ENCODE assay signal across 1 cellular context in the genomic region with DNA sequence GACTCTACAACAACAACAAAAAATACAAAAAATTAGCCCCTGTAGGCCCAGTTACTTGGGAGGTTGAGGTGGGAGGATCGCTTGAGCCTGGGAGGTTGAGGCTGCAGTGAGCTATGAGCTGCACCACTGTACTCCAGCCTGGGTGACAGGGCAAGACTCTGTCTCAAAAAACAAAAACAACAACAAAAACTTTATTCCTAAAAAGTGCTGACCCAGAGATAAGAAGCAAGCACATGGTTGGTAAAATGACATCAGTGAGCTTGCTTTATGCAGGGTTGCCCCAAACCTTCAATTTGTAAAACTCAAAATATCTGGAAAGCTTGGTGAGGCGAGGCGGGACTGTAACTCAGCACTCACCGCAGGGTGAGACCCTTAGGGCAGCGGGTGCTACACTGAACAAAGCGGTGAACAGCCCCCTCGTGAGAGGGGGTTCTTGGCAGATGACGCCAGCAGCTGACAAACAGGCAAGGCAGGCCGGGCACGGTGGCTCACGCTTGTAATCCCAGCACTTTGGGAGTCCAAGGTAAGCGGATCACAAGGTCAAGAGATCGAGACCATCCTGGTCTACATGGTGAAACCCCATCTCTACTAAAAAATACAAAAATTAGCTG.
TF ChIP-seq lines count a peak whose summit lies in the region.

No MANE protein-coding gene starts in this region.

TF ChIP-seq in GM23338, 12 proteins besides CTCF, POLR2A, EP300 and RAD21:
- TF ChIP-seq REST (IDR thresholded peaks at IDR 0.05; ENCODE audit: unreplicated experiment) (no peak), JUNB (IDR thresholded peaks at IDR 0.05; ENCODE audit: unreplicated experiment) (no peak), ZNF114 (CRISPR knock-in tag; IDR thresholded peaks at IDR 0.05) (no peak), EZH2phosphoT487 (IDR thresholded peaks at IDR 0.05; ENCODE audit: unreplicated experiment) (no peak), ZNF331 (CRISPR knock-in tag; IDR thresholded peaks at IDR 0.05; ENCODE audit: low read depth) (no peak), ETS1 (IDR thresholded peaks at IDR 0.05) (no peak), STAT1 (IDR thresholded peaks at IDR 0.05; ENCODE audit: unreplicated experiment) (no peak), EZH2 (IDR thresholded peaks at IDR 0.05; ENCODE audit: low read depth, unreplicated experiment) (no peak), NANOG (IDR thresholded peaks at IDR 0.05; ENCODE audit: borderline replicate concordance) (no peak), POLR2AphosphoS5 (IDR thresholded peaks at IDR 0.05; ENCODE audit: low read depth) (no peak), CREB1 (CRISPR knock-in tag; IDR thresholded peaks at IDR 0.05; ENCODE audit: low read depth) (no peak)
- TF ChIP-seq, protein P1, sequence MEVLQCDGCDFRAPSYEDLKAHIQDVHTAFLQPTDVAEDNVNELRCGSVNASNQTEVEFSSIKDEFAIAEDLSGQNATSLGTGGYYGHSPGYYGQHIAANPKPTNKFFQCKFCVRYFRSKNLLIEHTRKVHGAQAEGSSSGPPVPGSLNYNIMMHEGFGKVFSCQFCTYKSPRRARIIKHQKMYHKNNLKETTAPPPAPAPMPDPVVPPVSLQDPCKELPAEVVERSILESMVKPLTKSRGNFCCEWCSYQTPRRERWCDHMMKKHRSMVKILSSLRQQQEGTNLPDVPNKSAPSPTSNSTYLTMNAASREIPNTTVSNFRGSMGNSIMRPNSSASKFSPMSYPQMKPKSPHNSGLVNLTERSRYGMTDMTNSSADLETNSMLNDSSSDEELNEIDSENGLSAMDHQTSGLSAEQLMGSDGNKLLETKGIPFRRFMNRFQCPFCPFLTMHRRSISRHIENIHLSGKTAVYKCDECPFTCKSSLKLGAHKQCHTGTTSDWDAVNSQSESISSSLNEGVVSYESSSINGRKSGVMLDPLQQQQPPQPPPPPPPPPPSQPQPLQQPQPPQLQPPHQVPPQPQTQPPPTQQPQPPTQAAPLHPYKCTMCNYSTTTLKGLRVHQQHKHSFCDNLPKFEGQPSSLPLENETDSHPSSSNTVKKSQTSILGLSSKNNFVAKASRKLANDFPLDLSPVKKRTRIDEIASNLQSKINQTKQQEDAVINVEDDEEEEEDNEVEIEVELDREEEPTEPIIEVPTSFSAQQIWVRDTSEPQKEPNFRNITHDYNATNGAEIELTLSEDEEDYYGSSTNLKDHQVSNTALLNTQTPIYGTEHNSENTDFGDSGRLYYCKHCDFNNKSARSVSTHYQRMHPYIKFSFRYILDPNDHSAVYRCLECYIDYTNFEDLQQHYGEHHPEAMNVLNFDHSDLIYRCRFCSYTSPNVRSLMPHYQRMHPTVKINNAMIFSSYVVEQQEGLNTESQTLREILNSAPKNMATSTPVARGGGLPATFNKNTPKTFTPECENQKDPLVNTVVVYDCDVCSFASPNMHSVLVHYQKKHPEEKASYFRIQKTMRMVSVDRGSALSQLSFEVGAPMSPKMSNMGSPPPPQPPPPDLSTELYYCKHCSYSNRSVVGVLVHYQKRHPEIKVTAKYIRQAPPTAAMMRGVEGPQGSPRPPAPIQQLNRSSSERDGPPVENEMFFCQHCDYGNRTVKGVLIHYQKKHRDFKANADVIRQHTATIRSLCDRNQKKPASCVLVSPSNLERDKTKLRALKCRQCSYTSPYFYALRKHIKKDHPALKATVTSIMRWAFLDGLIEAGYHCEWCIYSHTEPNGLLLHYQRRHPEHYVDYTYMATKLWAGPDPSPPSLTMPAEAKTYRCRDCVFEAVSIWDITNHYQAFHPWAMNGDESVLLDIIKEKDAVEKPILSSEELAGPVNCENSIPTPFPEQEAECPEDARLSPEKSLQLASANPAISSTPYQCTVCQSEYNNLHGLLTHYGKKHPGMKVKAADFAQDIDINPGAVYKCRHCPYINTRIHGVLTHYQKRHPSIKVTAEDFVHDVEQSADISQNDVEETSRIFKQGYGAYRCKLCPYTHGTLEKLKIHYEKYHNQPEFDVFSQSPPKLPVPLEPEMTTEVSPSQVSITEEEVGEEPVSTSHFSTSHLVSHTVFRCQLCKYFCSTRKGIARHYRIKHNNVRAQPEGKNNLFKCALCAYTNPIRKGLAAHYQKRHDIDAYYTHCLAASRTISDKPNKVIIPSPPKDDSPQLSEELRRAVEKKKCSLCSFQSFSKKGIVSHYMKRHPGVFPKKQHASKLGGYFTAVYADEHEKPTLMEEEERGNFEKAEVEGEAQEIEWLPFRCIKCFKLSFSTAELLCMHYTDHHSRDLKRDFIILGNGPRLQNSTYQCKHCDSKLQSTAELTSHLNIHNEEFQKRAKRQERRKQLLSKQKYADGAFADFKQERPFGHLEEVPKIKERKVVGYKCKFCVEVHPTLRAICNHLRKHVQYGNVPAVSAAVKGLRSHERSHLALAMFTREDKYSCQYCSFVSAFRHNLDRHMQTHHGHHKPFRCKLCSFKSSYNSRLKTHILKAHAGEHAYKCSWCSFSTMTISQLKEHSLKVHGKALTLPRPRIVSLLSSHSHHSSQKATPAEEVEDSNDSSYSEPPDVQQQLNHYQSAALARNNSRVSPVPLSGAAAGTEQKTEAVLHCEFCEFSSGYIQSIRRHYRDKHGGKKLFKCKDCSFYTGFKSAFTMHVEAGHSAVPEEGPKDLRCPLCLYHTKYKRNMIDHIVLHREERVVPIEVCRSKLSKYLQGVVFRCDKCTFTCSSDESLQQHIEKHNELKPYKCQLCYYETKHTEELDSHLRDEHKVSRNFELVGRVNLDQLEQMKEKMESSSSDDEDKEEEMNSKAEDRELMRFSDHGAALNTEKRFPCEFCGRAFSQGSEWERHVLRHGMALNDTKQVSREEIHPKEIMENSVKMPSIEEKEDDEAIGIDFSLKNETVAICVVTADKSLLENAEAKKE (CRISPR knock-in tag; IDR thresholded peaks at IDR 0.05), result no peak
